Comparison of ENCODE assay signal across 15 cellular contexts in the genomic region with DNA sequence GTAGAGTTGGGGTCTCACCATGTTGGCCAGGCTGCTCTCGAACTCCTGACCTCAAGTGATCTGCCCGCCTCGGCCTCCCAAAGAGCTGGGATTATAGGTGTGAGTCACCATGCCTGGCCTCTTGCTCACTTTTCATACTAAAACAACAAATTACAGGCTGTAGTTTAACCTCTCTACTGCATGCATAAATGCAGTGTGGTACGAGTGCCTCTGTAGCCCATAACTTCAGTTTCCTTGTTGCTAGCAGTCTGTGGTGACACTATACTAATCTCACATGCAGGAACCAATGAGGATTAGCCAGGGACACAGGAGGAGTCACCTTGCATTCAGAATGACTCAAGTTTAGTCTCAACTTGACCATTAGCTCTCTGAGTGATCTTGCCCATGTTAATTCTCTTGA. TPM values are rescaled to one million over a fixed set of nuclear protein-coding genes. Genes with fewer than 3 reads are reported as not detected.
DNase-seq lines count a peak whose midpoint lies in the region; ATAC-seq and TF ChIP-seq lines count a peak whose summit lies in the region.
"Had no signal": no experiment of that assay in that cellular context is flagged by ENCODE, and none has a peak within 500 bp of the region (broad histone marks: within the 10 kb centered on the region; RNA-seq: fewer than 3 reads in every experiment).

No MANE protein-coding gene starts in this region.

- H3K9me3 ChIP-seq in PC-9 (ENCODE audit: insufficient read depth, low read depth), result no peaks in the 10 kb centered on the region
- no peaks in the 10 kb centered on the region for H3K9me3 ChIP-seq in esophagus (ENCODE audit: control insufficient read depth in 2 of 2, insufficient read depth in 1 of 2, low read depth in 1 of 2, low read length in 1 of 2)
- H3K9me3 ChIP-seq in smooth muscle cell (replicated peaks; ENCODE audit: low read depth), result no peaks in the 10 kb centered on the region
- H3K9me3 ChIP-seq: neutrophil had no signal

- H3K9me2 ChIP-seq in PC-9 (ENCODE audit: insufficient read depth), result no peaks in the 10 kb centered on the region

- H3K9me3 Mint-ChIP-seq in activated CD4-positive, alpha-beta T cell treated with anti-CD3 and anti-CD28 coated beads for 36 hours (ENCODE audit: low read depth), result no peaks in the 10 kb centered on the region
- H3K9me3 Mint-ChIP-seq in nephron progenitor cell, result no peaks in the 10 kb centered on the region
- H3K9me3 Mint-ChIP-seq: T-helper 2 cell treated with Interferon-gamma antibody and Interleukin-4, amounts not matched to agents 5 μg/mL and 100 μg/mL, for 36 hours had no signal

- no TSS peak for BruUV-seq in PC-9 (replicated peaks; lab: Mats Ljungman, UMichigan)

- H2AFZ ChIP-seq in PC-9 (no peak overlapping the region), smooth muscle cell (ENCODE audit: low read depth) (no peak overlapping the region)

- H3K4me3 ChIP-seq in PC-9 (no peak overlapping the region), esophagus (ENCODE audit: low read depth in 1 of 2, low read length in 2 of 2) (no peak overlapping the region), smooth muscle cell (no peak overlapping the region)

- peaks cover 66% of the 10 kb centered on the region for H3K4me1 ChIP-seq in PC-9 (replicated peaks; ENCODE audit: insufficient read depth)
- peaks cover 3 to 12% of the 10 kb centered on the region in 2 donors for H3K4me1 ChIP-seq in esophagus (ENCODE audit: control insufficient read depth in 2 of 2, insufficient read depth in 2 of 2, low read length in 1 of 2)
- peaks cover 9% of the 10 kb centered on the region for H3K4me1 ChIP-seq in smooth muscle cell (ENCODE audit: low read depth)

- H3K27me3 ChIP-seq in PC-9 (ENCODE audit: insufficient read depth, low read depth) (no peaks in the 10 kb centered on the region), esophagus (ENCODE audit: control insufficient read depth in 1 of 2, insufficient read depth in 2 of 2, low read length in 2 of 2) (no peaks in the 10 kb centered on the region), smooth muscle cell (ENCODE audit: low read depth) (no peaks in the 10 kb centered on the region)
- H3K27me3 ChIP-seq: neutrophil had no signal

- intact Hi-C loops in activated CD4-positive, alpha-beta T cell treated with anti-CD3 and anti-CD28 coated beads for 36 hours (cut with DNase I, micrococcal nuclease), result no loop called here
- intact Hi-C loops in PC-9 (cut with micrococcal nuclease; ENCODE audit: unreplicated experiment), result no loop called here

- CTCF ChIA-PET in activated CD4-positive, alpha-beta T cell treated with anti-CD3 and anti-CD28 coated beads for 36 hours (lab: Charles Lee), result interaction anchor here (0.5 to 1.4 kb wide), 3 partner anchors 9 to 74 kb away, joined by 3 to 5 read pairs (median 3); no protein-coding TSS in a partner anchor
- CTCF ChIA-PET in PC-9 (lab: Charles Lee), result no interaction called here

- POLR2A ChIA-PET in activated CD4-positive, alpha-beta T cell treated with anti-CD3 and anti-CD28 coated beads for 36 hours (lab: Charles Lee), result no interaction called here
- POLR2A ChIA-PET in PC-9 (lab: Charles Lee; ENCODE audit: unreplicated experiment), result interaction anchor here (0.5 to 0.7 kb wide), 5 partner anchors 15 to 1468 kb away, joined by 3 to 9 read pairs (median 4); no protein-coding TSS in a partner anchor

- peaks cover 47% of the 10 kb centered on the region for H3F3A ChIP-seq in PC-9 (ENCODE audit: insufficient read depth, low read depth)
- peaks cover 17% of the 10 kb centered on the region for H3F3A ChIP-seq in smooth muscle cell (ENCODE audit: low read depth)

- H3K27ac Mint-ChIP-seq in activated CD4-positive, alpha-beta T cell treated with anti-CD3 and anti-CD28 coated beads for 36 hours, result peak overlapping the region; percentile 67
- H3K27ac Mint-ChIP-seq in nephron progenitor cell, result no peak overlapping the region
- H3K27ac Mint-ChIP-seq: T-helper 2 cell treated with Interferon-gamma antibody and Interleukin-4, amounts not matched to agents 5 μg/mL and 100 μg/mL, for 36 hours had no signal

- H3K36me3 ChIP-seq in PC-9 (ENCODE audit: low read depth) (no peaks in the 10 kb centered on the region), esophagus (ENCODE audit: control insufficient read depth in 2 of 2, insufficient read depth in 2 of 2, low read length in 1 of 2) (no peaks in the 10 kb centered on the region), smooth muscle cell (ENCODE audit: low read depth) (no peaks in the 10 kb centered on the region)

- H4K20me1 ChIP-seq in PC-9 (ENCODE audit: insufficient read depth), result peaks cover 10% of the 10 kb centered on the region; the same call in 1 of the 2 replicates
- peaks cover 95% of the 10 kb centered on the region for H4K20me1 ChIP-seq in smooth muscle cell (ENCODE audit: low read depth)

- H3K4me2 ChIP-seq in PC-9 (peak overlapping the region; percentile 29), smooth muscle cell (no peak overlapping the region)

- H3K4me3 Mint-ChIP-seq in activated CD4-positive, alpha-beta T cell treated with anti-CD3 and anti-CD28 coated beads for 36 hours, result no peak overlapping the region
- no peak overlapping the region for H3K4me3 Mint-ChIP-seq in nephron progenitor cell
- H3K4me3 Mint-ChIP-seq: T-helper 2 cell treated with Interferon-gamma antibody and Interleukin-4, amounts not matched to agents 5 μg/mL and 100 μg/mL, for 36 hours had no signal

- H3K27me3 Mint-ChIP-seq in activated CD4-positive, alpha-beta T cell treated with anti-CD3 and anti-CD28 coated beads for 36 hours, result no peaks in the 10 kb centered on the region
- peaks cover 7% of the 10 kb centered on the region for H3K27me3 Mint-ChIP-seq in nephron progenitor cell (ENCODE audit: low read depth, poor library complexity)

- ATAC-seq in activated CD4-positive, alpha-beta T cell treated with anti-CD3 and anti-CD28 coated beads for 36 hours, result peak; percentile 60
- no peak for ATAC-seq in HG02870 (IDR thresholded peaks at IDR 0.05; ENCODE audit: unreplicated experiment)
- no peak for ATAC-seq in HG03469 (IDR thresholded peaks at IDR 0.05; ENCODE audit: unreplicated experiment)
- ATAC-seq: HepG2 had no signal

- peaks cover 22% of the 10 kb centered on the region for H3K36me3 Mint-ChIP-seq in activated CD4-positive, alpha-beta T cell treated with anti-CD3 and anti-CD28 coated beads for 36 hours (ENCODE audit: low read depth)
- no peaks in the 10 kb centered on the region for H3K36me3 Mint-ChIP-seq in nephron progenitor cell (ENCODE audit: low read depth)

- no peak for DNase-seq in activated CD4-positive, alpha-beta T cell treated with anti-CD3 and anti-CD28 coated beads for 36 hours
- no peak for DNase-seq in activated CD4-positive, alpha-beta T cell treated with anti-CD3 and anti-CD28 coated beads, Interleukin-2, amount 50 U/mL, for 4 hours
- DNase-seq in PC-9, result peak; percentile 42 to 91
- no peak for DNase-seq in smooth muscle cell (lab: John Stamatoyannopoulos, UW; ENCODE audit: unreplicated experiment)
- DNase-seq in nephron progenitor cell, result no peak
- DNase-seq: 8988T; NCI-H2029; stimulated activated naive CD4-positive, alpha-beta T cell had no signal

- 61 to 66% methylated on average over 4 of the region's 4 CpGs for WGBS in esophagus, 2 donors
- WGBS in smooth muscle cell (ENCODE audit: low lambda C conversion rate), result 38% methylated on average over 4 of the region's 4 CpGs

- no peak overlapping the region for H3K9ac ChIP-seq in smooth muscle cell (ENCODE audit: low read depth)

- TF ChIP-seq CTCF in PC-9 (conservative IDR thresholded peaks at IDR 0.05) (no peak), smooth muscle cell (IDR thresholded peaks at IDR 0.05; ENCODE audit: borderline replicate concordance, insufficient read depth, poor library complexity, severe bottlenecking) (no peak), nephron progenitor cell (IDR thresholded peaks at IDR 0.05) (no peak)

- peaks cover 78% of the 10 kb centered on the region for H3K4me1 Mint-ChIP-seq in activated CD4-positive, alpha-beta T cell treated with anti-CD3 and anti-CD28 coated beads for 36 hours
- peaks cover 24% of the 10 kb centered on the region for H3K4me1 Mint-ChIP-seq in nephron progenitor cell

- H3K79me2 ChIP-seq in PC-9 (ENCODE audit: low read depth) (peaks cover 36% of the 10 kb centered on the region), smooth muscle cell (ENCODE audit: low read depth) (peaks cover 25% of the 10 kb centered on the region)

- H3K27ac ChIP-seq in PC-9, result peak overlapping the region; percentile 72
- H3K27ac ChIP-seq in esophagus (ENCODE audit: low read depth in 2 of 2, low read length in 1 of 2), result peak overlapping the region; percentile 54 to 83
- peak overlapping the region; percentile 63 for H3K27ac ChIP-seq in smooth muscle cell (ENCODE audit: low read depth)

RNA-seq across cellular contexts. Expression of a gene that starts 20.1 kb away (rescaled TPM):
- total RNA-seq in activated CD4-positive, alpha-beta T cell treated with anti-CD3 and anti-CD28 coated beads for 36 hours, result 10 to 100 TPM; 67.7 to 80.2 TPM
- 68.1 and 69.5 TPM in 2 replicates for total RNA-seq in PC-9 (2021)
- polyA plus RNA-seq in esophagus, result 10 to 100 TPM; 77.1 to 85.9 TPM
- total RNA-seq in smooth muscle cell, result 26.7 and 35.3 TPM in 2 replicates
- 54.2 and 62.6 TPM in 2 replicates for polyA plus RNA-seq in smooth muscle cell

RNA-seq across cellular contexts. Expression of a gene that starts 21.9 kb away (rescaled TPM):
- total RNA-seq in activated CD4-positive, alpha-beta T cell treated with anti-CD3 and anti-CD28 coated beads for 36 hours, result 10 to 100 TPM; 27.1 to 29.5 TPM
- total RNA-seq in PC-9 (2021) (118 and 141 TPM in 2 replicates), smooth muscle cell (27.1 and 35.6 TPM in 2 replicates)
- polyA plus RNA-seq in esophagus (10 to 100 TPM; 39.8 to 40.7 TPM), smooth muscle cell (51.8 and 64.3 TPM in 2 replicates)

RNA-seq across cellular contexts. Expression of a gene that starts 42.3 kb away (rescaled TPM):
- 10 to 100 TPM; 28.3 to 30.2 TPM for total RNA-seq in activated CD4-positive, alpha-beta T cell treated with anti-CD3 and anti-CD28 coated beads for 36 hours
- total RNA-seq in PC-9 (2021), result 10.7 and 18.4 TPM in 2 replicates
- 10 to 100 TPM; 12.0 to 12.1 TPM for polyA plus RNA-seq in esophagus
- 17.7 and 19.7 TPM in 2 replicates for total RNA-seq in smooth muscle cell
- 36.9 and 40.9 TPM in 2 replicates for polyA plus RNA-seq in smooth muscle cell

RNA-seq across cellular contexts. Expression of a gene that starts 59.8 kb away (rescaled TPM):
- under 1 TPM; 0.09 to 0.18 TPM for total RNA-seq in activated CD4-positive, alpha-beta T cell treated with anti-CD3 and anti-CD28 coated beads for 36 hours
- total RNA-seq in PC-9 (2021) (0.13 and 0.15 TPM in 2 replicates), smooth muscle cell (0.09 TPM in 1 of 2 replicates, not detected in the other)
- polyA plus RNA-seq in esophagus (under 1 TPM; 0.04 to 0.08 TPM), smooth muscle cell (0.32 TPM in 1 of 2 replicates, not detected in the other)
- total RNA-seq: epithelial cell of proximal tubule, HepG2 had no signal

Comparison
In these comparisons a context has a peak if more than half of its experiments do, and no peak if none do; other contexts are left out.
1. DNase-seq: peak in PC-9 (2 of 2); none in activated CD4-positive, alpha-beta T cell treated with anti-CD3 and anti-CD28 coated beads for 36 hours (single experiment), activated CD4-positive, alpha-beta T cell treated with anti-CD3 and anti-CD28 coated beads, Interleukin-2, amount 50 U/mL, for 4 hours (0 of 2), smooth muscle cell (single experiment) and nephron progenitor cell (single experiment).
2. Peak in every context shown above with its lines, with median percentiles within 50 percentile points of each other: H3K27ac ChIP-seq.